Comparison of ENCODE assay signal across 8 cellular contexts in the genomic region with DNA sequence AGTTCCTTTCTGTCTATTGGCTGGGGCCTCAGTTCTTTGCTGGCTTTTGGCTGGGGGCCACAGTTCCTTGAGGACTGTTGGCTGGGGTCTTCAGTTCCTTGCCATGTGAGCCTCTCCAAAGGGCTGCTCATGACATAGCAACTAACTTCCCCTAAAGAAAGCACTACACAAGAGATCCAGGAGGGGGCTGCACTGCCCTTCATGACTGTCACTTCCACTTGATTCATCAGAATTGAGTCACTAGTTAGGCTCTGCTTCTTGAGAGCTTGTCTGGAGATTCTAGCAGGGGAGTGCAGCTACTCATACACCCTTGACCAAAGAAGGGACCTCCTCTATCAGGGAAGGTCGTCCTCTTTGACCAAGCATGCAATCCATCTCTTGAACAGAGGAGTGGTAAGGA. TPM values are rescaled to one million over a fixed set of nuclear protein-coding genes. Genes with fewer than 3 reads are reported as not detected.
DNase-seq lines count a peak whose midpoint lies in the region; ATAC-seq and TF ChIP-seq lines count a peak whose summit lies in the region.

No MANE protein-coding gene starts in this region.

- intact Hi-C loops in upper lobe of right lung (cut with DNase I) = no loop called here

- H3K9me2 ChIP-seq in hepatocyte (replicated peaks; ENCODE audit: insufficient read depth) = no peaks in the 10 kb centered on the region

- peaks cover 31% of the 10 kb centered on the region for H3K27me3 Mint-ChIP-seq in activated CD8-positive, alpha-beta T cell treated with anti-CD3 and anti-CD28 coated beads, Interleukin-2, amount 10 ng/mL, durations not matched to agents 7 days and 5 days (ENCODE audit: low read depth)

- peak; percentile 63 for DNase-seq in ELF-1 (ENCODE audit: low read depth, low spot score)
- peak; percentile 59 for DNase-seq in HT-29 (ENCODE audit: low spot score)
- DNase-seq in activated CD8-positive, alpha-beta T cell treated with anti-CD3 and anti-CD28 coated beads, Interleukin-2, amount 10 ng/mL, durations not matched to agents 7 days and 5 days = peak; percentile 44
- DNase-seq in hepatocyte (ENCODE audit: low spot score) = peak; percentile 36
- no peak for DNase-seq in upper lobe of right lung
- DNase-seq in inferior parietal cortex (ENCODE audit: extremely low spot score) = no peak
- DNase-seq in Ammon's horn (ENCODE audit: low spot score) = no peak

- WGBS in hepatocyte (ENCODE audit: low lambda C conversion rate, missing lambda C conversion rate) = 24% methylated on average over 1 of the region's 1 CpG

- H3K4me1 ChIP-seq in hepatocyte (ENCODE audit: insufficient read depth) (no peaks in the 10 kb centered on the region), upper lobe of right lung (no peaks in the 10 kb centered on the region)

- POLR2A ChIA-PET in activated CD8-positive, alpha-beta T cell treated with anti-CD3 and anti-CD28 coated beads, Interleukin-2, amount 10 ng/mL, durations not matched to agents 7 days and 5 days (lab: Charles Lee) = no interaction called here

- no peaks in the 10 kb centered on the region for H3K36me3 ChIP-seq in hepatocyte (replicated peaks; ENCODE audit: insufficient read depth, low read depth)
- H3K36me3 ChIP-seq in upper lobe of right lung = no peaks in the 10 kb centered on the region

- H3K27ac Mint-ChIP-seq in activated CD8-positive, alpha-beta T cell treated with anti-CD3 and anti-CD28 coated beads, Interleukin-2, amount 10 ng/mL, durations not matched to agents 7 days and 5 days = no peak overlapping the region

- no peaks in the 10 kb centered on the region for H4K20me1 ChIP-seq in hepatocyte (ENCODE audit: insufficient read depth, poor library complexity, severe bottlenecking)

- H3K36me3 Mint-ChIP-seq in activated CD8-positive, alpha-beta T cell treated with anti-CD3 and anti-CD28 coated beads, Interleukin-2, amount 10 ng/mL, durations not matched to agents 7 days and 5 days (ENCODE audit: low read depth) = no peaks in the 10 kb centered on the region

- H3K4me1 Mint-ChIP-seq in activated CD8-positive, alpha-beta T cell treated with anti-CD3 and anti-CD28 coated beads, Interleukin-2, amount 10 ng/mL, durations not matched to agents 7 days and 5 days (ENCODE audit: low read depth) = no peaks in the 10 kb centered on the region

- peak; percentile 65 for ATAC-seq in activated CD8-positive, alpha-beta T cell treated with anti-CD3 and anti-CD28 coated beads, Interleukin-2, amount 10 ng/mL, durations not matched to agents 7 days and 5 days
- ATAC-seq in upper lobe of right lung = peak; percentile 74
- ATAC-seq in esophagus mucosa = no peak

- no peak overlapping the region for H3K4me3 Mint-ChIP-seq in activated CD8-positive, alpha-beta T cell treated with anti-CD3 and anti-CD28 coated beads, Interleukin-2, amount 10 ng/mL, durations not matched to agents 7 days and 5 days

- H3K4me2 ChIP-seq in hepatocyte = no peak overlapping the region

- H2AFZ ChIP-seq in hepatocyte = no peak overlapping the region

- H3K9me3 Mint-ChIP-seq in activated CD8-positive, alpha-beta T cell treated with anti-CD3 and anti-CD28 coated beads, Interleukin-2, amount 10 ng/mL, durations not matched to agents 7 days and 5 days (ENCODE audit: insufficient read depth) = no peaks in the 10 kb centered on the region

- H3K9me3 ChIP-seq in hepatocyte (ENCODE audit: low read depth) = no peaks in the 10 kb centered on the region
- no peaks in the 10 kb centered on the region for H3K9me3 ChIP-seq in upper lobe of right lung

- no peaks in the 10 kb centered on the region for H3K79me2 ChIP-seq in hepatocyte

- H3K27me3 ChIP-seq in hepatocyte (no peaks in the 10 kb centered on the region), upper lobe of right lung (no peaks in the 10 kb centered on the region)

- no peak overlapping the region for H3K4me3 ChIP-seq in hepatocyte
- no peak overlapping the region for H3K4me3 ChIP-seq in upper lobe of right lung

- CTCF ChIA-PET in activated CD8-positive, alpha-beta T cell treated with anti-CD3 and anti-CD28 coated beads, Interleukin-2, amount 10 ng/mL, durations not matched to agents 7 days and 5 days (lab: Charles Lee) = interaction anchor here (0.9 to 1.6 kb wide), 5 partner anchors 36 to 610 kb away, joined by 3 to 8 read pairs (median 5); no protein-coding TSS in a partner anchor

- peak; percentile 38 for TF ChIP-seq CTCF in hepatocyte (IDR thresholded peaks at IDR 0.05; ENCODE audit: poor library complexity)
- TF ChIP-seq CTCF in upper lobe of right lung (IDR thresholded peaks at IDR 0.05) = peak; percentile 27

- H3K27ac ChIP-seq in hepatocyte (no peak overlapping the region), upper lobe of right lung (no peak overlapping the region)

RNA-seq across cellular contexts. Expression of gene MKX, which starts 38.0 kb away (rescaled TPM):
- total RNA-seq in HT-29 (2014; rRNA removed; shearing (Covaris generic)) = not detected in 2 replicates
- not detected for total RNA-seq in activated CD8-positive, alpha-beta T cell treated with anti-CD3 and anti-CD28 coated beads, Interleukin-2, amount 10 ng/mL, durations not matched to agents 7 days and 5 days
- total RNA-seq in hepatocyte = 0.72 and 0.90 TPM in 2 replicates
- 0.10 and 0.94 TPM in 2 replicates for polyA plus RNA-seq in hepatocyte
- total RNA-seq in upper lobe of right lung = 1.7 TPM
- total RNA-seq in esophagus mucosa = 1.4 TPM

Comparison
In these comparisons a context has a peak if more than half of its experiments do, and no peak if none do; other contexts are left out.
1. DNase-seq: peak in ELF-1 (single experiment), HT-29 (single experiment), activated CD8-positive, alpha-beta T cell treated with anti-CD3 and anti-CD28 coated beads, Interleukin-2, amount 10 ng/mL, durations not matched to agents 7 days and 5 days (single experiment) and hepatocyte (single experiment); none in upper lobe of right lung (single experiment), inferior parietal cortex (single experiment) and Ammon's horn (single experiment).